Comparison of ENCODE assay signal across 9 cellular contexts in genomic region chr17:78722101-78722761, GRCh38. TPM values are rescaled to one million over a fixed set of nuclear protein-coding genes. Genes with fewer than 3 reads are reported as not detected.
DNase-seq lines count a peak whose midpoint lies in the region; ATAC-seq and TF ChIP-seq lines count a peak whose summit lies in the region.
"Had no signal": no experiment of that assay in that cellular context is flagged by ENCODE, and none has a peak within 500 bp of the region (broad histone marks: within the 10 kb centered on the region; RNA-seq: fewer than 3 reads in every experiment).

No MANE protein-coding gene starts in this region.

- peaks cover 38% of the 10 kb centered on the region for H3K36me3 Mint-ChIP-seq in activated CD4-positive, alpha-beta T cell treated with anti-CD3 and anti-CD28 coated beads, Interleukin-2, amount 10 ng/mL, durations not matched to agents 7 days and 5 days (ENCODE audit: low read depth)
- H3K36me3 Mint-ChIP-seq in activated CD4-positive, alpha-beta memory T cell treated with anti-CD3 and anti-CD28 coated beads, Interleukin-2, amount 10 ng/mL, durations not matched to agents 7 days and 5 days (ENCODE audit: low read depth): peaks cover 48% of the 10 kb centered on the region
- H3K36me3 Mint-ChIP-seq in immature natural killer cell: peaks cover 0 to 3% (median 0%) of the 10 kb centered on the region in 3 donors
- H3K36me3 Mint-ChIP-seq: type B pancreatic cell had no signal

- no peak for TF ChIP-seq CTCF in ovary (IDR thresholded peaks at IDR 0.05)

- H3K27me3 ChIP-seq in ovary: no peaks in the 10 kb centered on the region

- no peak for TF ChIP-seq POLR2A in ovary (IDR thresholded peaks at IDR 0.05)

- ATAC-seq in GM19455 (IDR thresholded peaks at IDR 0.05; ENCODE audit: unreplicated experiment) (no peak), HG02852 (IDR thresholded peaks at IDR 0.05; ENCODE audit: unreplicated experiment) (no peak)

- peaks cover 94% of the 10 kb centered on the region for H3K4me1 Mint-ChIP-seq in activated CD4-positive, alpha-beta T cell treated with anti-CD3 and anti-CD28 coated beads, Interleukin-2, amount 10 ng/mL, durations not matched to agents 7 days and 5 days
- peaks cover 93% of the 10 kb centered on the region for H3K4me1 Mint-ChIP-seq in activated CD4-positive, alpha-beta memory T cell treated with anti-CD3 and anti-CD28 coated beads, Interleukin-2, amount 10 ng/mL, durations not matched to agents 7 days and 5 days
- peaks cover 96 to 99% of the 10 kb centered on the region in 2 donors for H3K4me1 Mint-ChIP-seq in immature natural killer cell

- no peak for TF ChIP-seq EP300 in ovary (IDR thresholded peaks at IDR 0.05)

- H3K27ac ChIP-seq in temporal lobe (ENCODE audit: low read depth, low read length) (peak overlapping the region; percentile 95), ovary (no peak overlapping the region)

- no peaks in the 10 kb centered on the region for H3K9me3 Mint-ChIP-seq in activated CD4-positive, alpha-beta T cell treated with anti-CD3 and anti-CD28 coated beads, Interleukin-2, amount 10 ng/mL, durations not matched to agents 7 days and 5 days
- H3K9me3 Mint-ChIP-seq in activated CD4-positive, alpha-beta memory T cell treated with anti-CD3 and anti-CD28 coated beads, Interleukin-2, amount 10 ng/mL, durations not matched to agents 7 days and 5 days: no peaks in the 10 kb centered on the region
- H3K9me3 Mint-ChIP-seq in immature natural killer cell: no peaks in the 10 kb centered on the region
- H3K9me3 Mint-ChIP-seq: type B pancreatic cell had no signal

- peak overlapping the region; percentile 73 for H3K27ac Mint-ChIP-seq in activated CD4-positive, alpha-beta T cell treated with anti-CD3 and anti-CD28 coated beads, Interleukin-2, amount 10 ng/mL, durations not matched to agents 7 days and 5 days
- peak overlapping the region; percentile 47 for H3K27ac Mint-ChIP-seq in activated CD4-positive, alpha-beta memory T cell treated with anti-CD3 and anti-CD28 coated beads, Interleukin-2, amount 10 ng/mL, durations not matched to agents 7 days and 5 days
- H3K27ac Mint-ChIP-seq in immature natural killer cell: peak overlapping the region; percentile 46 to 91 (median 86)
- H3K27ac Mint-ChIP-seq: type B pancreatic cell had no signal

- intact Hi-C loops in ovary (cut with DNase I): no loop called here

- DNase-seq in activated CD4-positive, alpha-beta T cell treated with anti-CD3 and anti-CD28 coated beads, Interleukin-2, amount 10 ng/mL, durations not matched to agents 7 days and 5 days: no peak
- DNase-seq in activated CD4-positive, alpha-beta T cell treated with anti-CD3 and anti-CD28 coated beads, Interleukin-2, amount 50 U/mL, for 48 hours: no peak
- no peak for DNase-seq in activated CD4-positive, alpha-beta memory T cell treated with anti-CD3 and anti-CD28 coated beads, Interleukin-2, amount 10 ng/mL, durations not matched to agents 7 days and 5 days
- DNase-seq in immature natural killer cell (no peak), ovary (no peak)

- H3K9me3 ChIP-seq in ovary: no peaks in the 10 kb centered on the region

- peaks cover 15% of the 10 kb centered on the region for H3K4me1 ChIP-seq in ovary (ENCODE audit: insufficient read depth)

- H3K27me3 Mint-ChIP-seq in activated CD4-positive, alpha-beta T cell treated with anti-CD3 and anti-CD28 coated beads, Interleukin-2, amount 10 ng/mL, durations not matched to agents 7 days and 5 days: no peaks in the 10 kb centered on the region
- H3K27me3 Mint-ChIP-seq in activated CD4-positive, alpha-beta memory T cell treated with anti-CD3 and anti-CD28 coated beads, Interleukin-2, amount 10 ng/mL, durations not matched to agents 7 days and 5 days: no peaks in the 10 kb centered on the region
- H3K27me3 Mint-ChIP-seq in immature natural killer cell (ENCODE audit: low read depth in 3 of 3): peaks cover 6 to 32% (median 6%) of the 10 kb centered on the region in 3 donors
- H3K27me3 Mint-ChIP-seq: type B pancreatic cell had no signal

- no peak overlapping the region for H3K4me3 ChIP-seq in ovary

- 70 to 82% (median 75%) methylated on average over 9 of the region's 9 CpGs for WGBS in ovary, 3 donors

- POLR2A ChIA-PET in activated CD4-positive, alpha-beta T cell treated with anti-CD3 and anti-CD28 coated beads, Interleukin-2, amount 10 ng/mL, durations not matched to agents 7 days and 5 days (lab: Charles Lee): interaction anchor here (0.6 kb wide), 1 partner anchor 26 kb away, joined by 3 read pairs; no protein-coding TSS in a partner anchor
- POLR2A ChIA-PET in activated CD4-positive, alpha-beta memory T cell treated with anti-CD3 and anti-CD28 coated beads, Interleukin-2, amount 10 ng/mL, durations not matched to agents 7 days and 5 days (lab: Charles Lee): interaction anchor here (0.9 to 6.3 kb wide), 9 partner anchors 9 to 58 kb away, joined by 3 to 50 read pairs (median 5); no protein-coding TSS in a partner anchor

- CTCF ChIA-PET in activated CD4-positive, alpha-beta T cell treated with anti-CD3 and anti-CD28 coated beads, Interleukin-2, amount 10 ng/mL, durations not matched to agents 7 days and 5 days (lab: Charles Lee): interaction anchor here (0.7 to 2.8 kb wide), 7 partner anchors 8 to 78 kb away, joined by 3 to 19 read pairs (median 3); no protein-coding TSS in a partner anchor
- CTCF ChIA-PET in activated CD4-positive, alpha-beta memory T cell treated with anti-CD3 and anti-CD28 coated beads, Interleukin-2, amount 10 ng/mL, durations not matched to agents 7 days and 5 days (lab: Charles Lee): interaction anchor here (2.3 kb wide), 1 partner anchor 13 kb away, joined by 11 read pairs; no protein-coding TSS in a partner anchor

- H3K36me3 ChIP-seq in ovary: no peaks in the 10 kb centered on the region

- H3K4me3 Mint-ChIP-seq in activated CD4-positive, alpha-beta T cell treated with anti-CD3 and anti-CD28 coated beads, Interleukin-2, amount 10 ng/mL, durations not matched to agents 7 days and 5 days: no peak overlapping the region
- no peak overlapping the region for H3K4me3 Mint-ChIP-seq in activated CD4-positive, alpha-beta memory T cell treated with anti-CD3 and anti-CD28 coated beads, Interleukin-2, amount 10 ng/mL, durations not matched to agents 7 days and 5 days
- H3K4me3 Mint-ChIP-seq in immature natural killer cell: peak overlapping the region; percentile 24 to 83 (median 66)

RNA-seq across cellular contexts. Expression of gene CYTH1, which starts 59.8 kb away (rescaled TPM):
- total RNA-seq in activated CD4-positive, alpha-beta T cell treated with anti-CD3 and anti-CD28 coated beads, Interleukin-2, amount 10 ng/mL, durations not matched to agents 7 days and 5 days: 100 to 1,000 TPM; 244 to 251 TPM
- total RNA-seq in activated CD4-positive, alpha-beta memory T cell treated with anti-CD3 and anti-CD28 coated beads, Interleukin-2, amount 10 ng/mL, durations not matched to agents 7 days and 5 days: 100 to 1,000 TPM; 288 to 309 TPM
- 100 to 1,000 TPM; 176 to 336 (median 233) TPM for polyA plus RNA-seq in immature natural killer cell
- total RNA-seq in temporal lobe: 48.9 TPM
- 10 to 100 TPM; 17.4 to 27.0 (median 24.4) TPM for total RNA-seq in ovary
- 10 to 100 TPM; 15.1 to 35.3 TPM for polyA plus RNA-seq in ovary

Comparison
In these comparisons a context has a peak if more than half of its experiments do, and no peak if none do; other contexts are left out.
1. H3K4me3 Mint-ChIP-seq: peak in immature natural killer cell (5 of 5); none in activated CD4-positive, alpha-beta T cell treated with anti-CD3 and anti-CD28 coated beads, Interleukin-2, amount 10 ng/mL, durations not matched to agents 7 days and 5 days (single experiment) and activated CD4-positive, alpha-beta memory T cell treated with anti-CD3 and anti-CD28 coated beads, Interleukin-2, amount 10 ng/mL, durations not matched to agents 7 days and 5 days (single experiment).
2. Peak in every context shown above with its lines, with median percentiles within 50 percentile points of each other: H3K27ac Mint-ChIP-seq.